ENCODE assay signal across 1 cellular context in the genomic region with DNA sequence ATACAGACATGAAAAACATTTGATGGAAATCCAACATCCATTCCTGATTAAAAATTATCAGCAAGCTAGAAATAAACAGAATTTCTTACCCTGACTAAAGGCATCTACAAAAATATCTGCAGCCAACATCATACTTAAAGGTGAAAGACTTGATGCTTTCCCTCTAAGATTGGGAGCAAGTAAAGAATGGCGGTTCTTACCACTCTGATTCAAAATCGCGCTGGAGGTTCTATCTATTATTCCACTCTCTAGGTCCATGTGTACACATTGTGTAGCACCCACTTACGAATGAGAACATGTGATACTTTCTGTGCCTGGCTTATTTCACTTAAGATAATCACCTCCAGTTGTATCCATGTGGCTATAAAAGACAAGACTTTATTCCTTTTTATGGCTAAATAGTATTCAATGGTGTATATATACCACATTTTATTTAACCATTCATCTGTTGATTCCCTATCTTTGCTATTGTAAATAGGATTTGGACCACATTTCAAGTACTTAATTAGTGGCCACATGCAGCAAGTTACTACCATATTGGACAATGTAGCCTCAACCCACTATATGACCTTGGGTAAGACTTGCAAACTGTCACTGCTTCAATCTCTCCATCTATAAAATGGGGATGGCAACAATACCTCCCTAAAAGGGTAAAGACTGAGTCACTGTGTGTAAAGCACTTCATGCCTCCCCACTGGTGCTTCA.
TF ChIP-seq lines count a peak whose summit lies in the region.

No MANE protein-coding gene starts in this region.

TF ChIP-seq in HEK293, 187 proteins besides CTCF, POLR2A, EP300 and RAD21 (continued from another document):
- TF ChIP-seq, protein P1, sequence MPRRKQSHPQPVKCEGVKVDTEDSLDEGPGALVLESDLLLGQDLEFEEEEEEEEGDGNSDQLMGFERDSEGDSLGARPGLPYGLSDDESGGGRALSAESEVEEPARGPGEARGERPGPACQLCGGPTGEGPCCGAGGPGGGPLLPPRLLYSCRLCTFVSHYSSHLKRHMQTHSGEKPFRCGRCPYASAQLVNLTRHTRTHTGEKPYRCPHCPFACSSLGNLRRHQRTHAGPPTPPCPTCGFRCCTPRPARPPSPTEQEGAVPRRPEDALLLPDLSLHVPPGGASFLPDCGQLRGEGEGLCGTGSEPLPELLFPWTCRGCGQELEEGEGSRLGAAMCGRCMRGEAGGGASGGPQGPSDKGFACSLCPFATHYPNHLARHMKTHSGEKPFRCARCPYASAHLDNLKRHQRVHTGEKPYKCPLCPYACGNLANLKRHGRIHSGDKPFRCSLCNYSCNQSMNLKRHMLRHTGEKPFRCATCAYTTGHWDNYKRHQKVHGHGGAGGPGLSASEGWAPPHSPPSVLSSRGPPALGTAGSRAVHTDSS (tag by site-specific recombination; IDR thresholded peaks at IDR 0.05): no peak
- TF ChIP-seq ZNF624 (tag by site-specific recombination; IDR thresholded peaks at IDR 0.05) (no peak), ZNF549 (tag by site-specific recombination; IDR thresholded peaks at IDR 0.05) (no peak), ZFHX2 (tag by site-specific recombination; conservative IDR thresholded peaks at IDR 0.05) (no peak), ZNF626 (tag by site-specific recombination; IDR thresholded peaks at IDR 0.05) (0 out of 2 replicates have a peak, but pooled peaks have one; percentile 47), SCRT1 (tag by site-specific recombination; IDR thresholded peaks at IDR 0.05; ENCODE audit: borderline replicate concordance) (peak; percentile 35; the same call in 1 of the 2 replicates), ZNF211 (tag by site-specific recombination; IDR thresholded peaks at IDR 0.05; ENCODE audit: low read depth) (0 out of 2 replicates have a peak, but pooled peaks have one; percentile 21), ZBTB20 (tag by site-specific recombination; IDR thresholded peaks at IDR 0.05) (no peak)
- TF ChIP-seq, protein P2, sequence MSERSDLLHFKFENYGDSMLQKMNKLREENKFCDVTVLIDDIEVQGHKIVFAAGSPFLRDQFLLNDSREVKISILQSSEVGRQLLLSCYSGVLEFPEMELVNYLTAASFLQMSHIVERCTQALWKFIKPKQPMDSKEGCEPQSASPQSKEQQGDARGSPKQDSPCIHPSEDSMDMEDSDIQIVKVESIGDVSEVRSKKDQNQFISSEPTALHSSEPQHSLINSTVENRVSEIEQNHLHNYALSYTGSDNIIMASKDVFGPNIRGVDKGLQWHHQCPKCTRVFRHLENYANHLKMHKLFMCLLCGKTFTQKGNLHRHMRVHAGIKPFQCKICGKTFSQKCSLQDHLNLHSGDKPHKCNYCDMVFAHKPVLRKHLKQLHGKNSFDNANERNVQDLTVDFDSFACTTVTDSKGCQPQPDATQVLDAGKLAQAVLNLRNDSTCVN (tag by site-specific recombination; optimal IDR thresholded peaks at IDR 0.05): peak; percentile 23
- TF ChIP-seq, protein P3, sequence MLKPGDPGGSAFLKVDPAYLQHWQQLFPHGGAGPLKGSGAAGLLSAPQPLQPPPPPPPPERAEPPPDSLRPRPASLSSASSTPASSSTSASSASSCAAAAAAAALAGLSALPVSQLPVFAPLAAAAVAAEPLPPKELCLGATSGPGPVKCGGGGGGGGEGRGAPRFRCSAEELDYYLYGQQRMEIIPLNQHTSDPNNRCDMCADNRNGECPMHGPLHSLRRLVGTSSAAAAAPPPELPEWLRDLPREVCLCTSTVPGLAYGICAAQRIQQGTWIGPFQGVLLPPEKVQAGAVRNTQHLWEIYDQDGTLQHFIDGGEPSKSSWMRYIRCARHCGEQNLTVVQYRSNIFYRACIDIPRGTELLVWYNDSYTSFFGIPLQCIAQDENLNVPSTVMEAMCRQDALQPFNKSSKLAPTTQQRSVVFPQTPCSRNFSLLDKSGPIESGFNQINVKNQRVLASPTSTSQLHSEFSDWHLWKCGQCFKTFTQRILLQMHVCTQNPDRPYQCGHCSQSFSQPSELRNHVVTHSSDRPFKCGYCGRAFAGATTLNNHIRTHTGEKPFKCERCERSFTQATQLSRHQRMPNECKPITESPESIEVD (tag by site-specific recombination; IDR thresholded peaks at IDR 0.05): no peak
